8 cellular contexts compared by ENCODE assay signal in genomic region chr16:27366687-27367462, GRCh38. TPM values are rescaled to one million over a fixed set of nuclear protein-coding genes. Genes with fewer than 3 reads are reported as not detected.
A peak's percentile ranks its signal among the peaks of the same experiment; 100 is the strongest.
DNase-seq lines count a peak whose midpoint lies in the region; ATAC-seq and TF ChIP-seq lines count a peak whose summit lies in the region.

No MANE protein-coding gene starts in this region.

- TF ChIP-seq CTCF in sigmoid colon (IDR thresholded peaks at IDR 0.05) (no peak), testis (IDR thresholded peaks at IDR 0.05) (no peak)

- H3K27me3 ChIP-seq in sigmoid colon (no peaks in the 10 kb centered on the region), HAP-1 (ENCODE audit: low read depth) (no peaks in the 10 kb centered on the region), testis (no peaks in the 10 kb centered on the region)

- no peak for TF ChIP-seq EP300 in sigmoid colon (IDR thresholded peaks at IDR 0.05)

- H3K27ac ChIP-seq in sigmoid colon (peak overlapping the region in 3 of 4 donors; percentile 20 to 68 (median 51)), testis (no peak overlapping the region)

- intact Hi-C loops in sigmoid colon (cut with DNase I), result loop anchor here (2.0 to 5.0 kb wide), 2 partner anchors 52 to 90 kb away; no protein-coding TSS in a partner anchor
- intact Hi-C loops in testis (cut with DNase I; ENCODE audit: low total_unique reads), result loop anchor here (5.0 kb wide), 2 partner anchors 130 to 185 kb away; no protein-coding TSS in a partner anchor

- H3K4me3 Mint-ChIP-seq in activated naive CD8-positive, alpha-beta T cell treated with anti-CD3 and anti-CD28 coated beads, Interleukin-2, amount 10 ng/mL, durations not matched to agents 7 days and 5 days, result peak overlapping the region; percentile 72

- H3K4me1 ChIP-seq in sigmoid colon (peaks cover 0 to 27% (median 19%) of the 10 kb centered on the region in 4 donors), HAP-1 (no peaks in the 10 kb centered on the region), testis (peaks cover 4% of the 10 kb centered on the region)

- H3K36me3 ChIP-seq in sigmoid colon (peaks cover 13 to 25% (median 19%) of the 10 kb centered on the region in 4 donors), HAP-1 (replicated peaks) (no peaks in the 10 kb centered on the region), testis (ENCODE audit: low read depth, missing control alignments) (no peaks in the 10 kb centered on the region)

- ATAC-seq in GM18909 (IDR thresholded peaks at IDR 0.05; ENCODE audit: poor library complexity, unreplicated experiment) (peak; percentile 15), HG03139 (IDR thresholded peaks at IDR 0.05; ENCODE audit: unreplicated experiment) (peak; percentile 27)
- ATAC-seq in activated naive CD8-positive, alpha-beta T cell treated with anti-CD3 and anti-CD28 coated beads, Interleukin-2, amount 10 ng/mL, durations not matched to agents 7 days and 5 days (ENCODE audit: low read depth), result peak; percentile 28

- in situ Hi-C loops in HAP-1 (cut with MboI; ENCODE audit: low sequenced_read_pairs), result no loop called here

- WGBS in sigmoid colon, 2 donors, result 59 to 74% methylated on average over 14 of the region's 14 CpGs
- 61 to 65% methylated on average over 13 to 14 of the region's 14 CpGs for WGBS in testis, 2 donors

- H3K27ac Mint-ChIP-seq in activated naive CD8-positive, alpha-beta T cell treated with anti-CD3 and anti-CD28 coated beads, Interleukin-2, amount 10 ng/mL, durations not matched to agents 7 days and 5 days, result peak overlapping the region; percentile 97

- H3K9me3 ChIP-seq in sigmoid colon, result no peaks in the 10 kb centered on the region
- no peaks in the 10 kb centered on the region for H3K9me3 ChIP-seq in HAP-1
- no peaks in the 10 kb centered on the region for H3K9me3 ChIP-seq in testis

- no peaks in the 10 kb centered on the region for H3K27me3 Mint-ChIP-seq in activated naive CD8-positive, alpha-beta T cell treated with anti-CD3 and anti-CD28 coated beads, Interleukin-2, amount 10 ng/mL, durations not matched to agents 7 days and 5 days

- peak overlapping the region in 1 of 4 donors; percentile 33 for H3K4me3 ChIP-seq in sigmoid colon
- H3K4me3 ChIP-seq in HAP-1, result no peak overlapping the region
- H3K4me3 ChIP-seq in testis, result no peak overlapping the region

- peaks cover 49% of the 10 kb centered on the region for H3K4me1 Mint-ChIP-seq in activated naive CD8-positive, alpha-beta T cell treated with anti-CD3 and anti-CD28 coated beads, Interleukin-2, amount 10 ng/mL, durations not matched to agents 7 days and 5 days

- peak; percentile 69 for DNase-seq in activated naive CD8-positive, alpha-beta T cell treated with anti-CD3 and anti-CD28 coated beads, Interleukin-2, amount 10 ng/mL, durations not matched to agents 7 days and 5 days
- DNase-seq in sigmoid colon (peak; percentile 72), H4 (ENCODE audit: low spot score) (no peak), T1000 (lab: John Stamatoyannopoulos, UW) (no peak), HAP-1 (ENCODE audit: low spot score in 2 of 2) (no peak), testis (no peak)

- peaks cover 8% of the 10 kb centered on the region for H3K9me3 Mint-ChIP-seq in activated naive CD8-positive, alpha-beta T cell treated with anti-CD3 and anti-CD28 coated beads, Interleukin-2, amount 10 ng/mL, durations not matched to agents 7 days and 5 days

- peaks cover 39% of the 10 kb centered on the region for H3K36me3 Mint-ChIP-seq in activated naive CD8-positive, alpha-beta T cell treated with anti-CD3 and anti-CD28 coated beads, Interleukin-2, amount 10 ng/mL, durations not matched to agents 7 days and 5 days

- no peak for TF ChIP-seq POLR2A in sigmoid colon (IDR thresholded peaks at IDR 0.05)
- TF ChIP-seq POLR2A in testis (IDR thresholded peaks at IDR 0.05), result no peak

- POLR2A ChIA-PET in activated naive CD8-positive, alpha-beta T cell treated with anti-CD3 and anti-CD28 coated beads, Interleukin-2, amount 10 ng/mL, durations not matched to agents 7 days and 5 days (lab: Charles Lee), result interaction anchor here (0.6 to 4.1 kb wide), 26 partner anchors 10 to 211 kb away, joined by 3 to 45 read pairs (median 4); partner anchors contain the start of genes IL21R, KDM8 and NSMCE1

RNA-seq across cellular contexts. Expression of gene IL21R, which starts 35.1 kb away (rescaled TPM):
- 10 to 100 TPM; 27.2 to 27.5 TPM for total RNA-seq in activated naive CD8-positive, alpha-beta T cell treated with anti-CD3 and anti-CD28 coated beads, Interleukin-2, amount 10 ng/mL, durations not matched to agents 7 days and 5 days
- total RNA-seq in sigmoid colon (under 1 TPM in 2 of 4 donors, not detected in 2; 0.27 to 0.28 TPM), testis (under 1 TPM; 0.31 to 0.87 TPM)
- polyA plus RNA-seq in sigmoid colon (1 to 10 TPM in 1 of 3 donors, under 1 TPM in 2; under 0.01 to 7.9 (median 0.23) TPM), testis (ENCODE audit: insufficient read depth, low read depth, low replicate concordance) (2.3 TPM)
- 1.0 and 2.2 TPM in 2 replicates for total RNA-seq in H4 (2014; rRNA removed; shearing (Covaris generic))

RNA-seq across cellular contexts. Expression of gene IL4R, which starts 53.1 kb away (rescaled TPM):
- total RNA-seq in activated naive CD8-positive, alpha-beta T cell treated with anti-CD3 and anti-CD28 coated beads, Interleukin-2, amount 10 ng/mL, durations not matched to agents 7 days and 5 days, result 100 to 1,000 TPM; 215 TPM
- total RNA-seq in sigmoid colon (100 to 1,000 TPM in 2 of 4 donors, 10 to 100 TPM in 2; 54.6 to 177 (median 102) TPM), testis (10 to 100 TPM; 68.6 to 70.7 TPM)
- polyA plus RNA-seq in sigmoid colon (100 to 1,000 TPM in 1 of 3 donors, 10 to 100 TPM in 2; 16.9 to 105 (median 19.8) TPM), testis (ENCODE audit: insufficient read depth, low read depth, low replicate concordance) (41.4 TPM)
- total RNA-seq in H4 (2014; rRNA removed; shearing (Covaris generic)), result 8.5 and 9.0 TPM in 2 replicates

Comparison
In these comparisons a context has a peak if more than half of its experiments do, and no peak if none do; other contexts are left out.
1. DNase-seq: peak in activated naive CD8-positive, alpha-beta T cell treated with anti-CD3 and anti-CD28 coated beads, Interleukin-2, amount 10 ng/mL, durations not matched to agents 7 days and 5 days (single experiment) and sigmoid colon (single experiment); none in H4 (single experiment), T1000 (single experiment), HAP-1 (0 of 2) and testis (single experiment).
2. H3K27ac ChIP-seq: peak in sigmoid colon (3 of 4); none in testis (0 of 2).
3. Peak in every context shown above with its lines, with median percentiles within 50 percentile points of each other: ATAC-seq.